In the genomic region with DNA sequence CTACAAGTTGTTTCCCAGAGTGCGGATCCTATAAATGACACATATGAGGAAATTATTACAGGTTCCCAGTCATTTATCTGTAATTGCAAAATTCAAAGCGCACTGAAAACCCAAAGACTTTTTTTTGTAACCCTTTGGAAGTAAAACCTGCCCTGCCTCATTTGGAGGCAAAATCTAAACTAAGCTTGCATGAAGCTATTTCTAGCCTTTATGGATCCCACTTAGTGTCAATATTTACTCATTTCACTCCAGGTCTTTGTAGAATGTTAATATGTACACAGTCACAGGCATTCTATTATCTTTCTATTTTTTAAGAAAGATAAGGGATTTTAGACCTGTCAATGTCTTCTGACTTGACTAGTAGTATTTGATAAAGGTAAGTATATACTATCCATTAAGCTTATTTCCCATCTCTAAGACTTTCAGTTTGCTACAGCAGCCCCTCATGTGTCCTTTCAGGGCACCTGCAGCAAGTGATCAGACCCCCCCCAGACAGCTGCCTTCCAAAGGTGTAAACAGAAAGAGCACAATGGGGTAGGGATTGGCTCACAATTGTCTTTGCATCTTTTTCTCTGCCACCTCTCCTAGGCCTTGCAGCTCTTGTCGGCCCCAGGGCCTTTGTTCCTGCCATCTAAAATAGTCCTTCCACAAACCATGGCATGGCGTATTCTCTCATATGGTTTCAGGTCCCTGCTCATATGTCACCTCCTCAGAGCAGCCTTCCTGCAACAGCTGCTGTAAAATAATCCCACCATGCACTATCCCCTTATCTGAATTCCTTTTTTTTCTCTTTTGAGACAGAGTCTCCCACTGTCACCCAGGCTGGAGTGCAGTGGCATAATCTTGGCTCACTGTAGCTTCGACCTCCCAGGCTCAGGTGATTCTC, we compare ENCODE assay signal across 1 cellular context.
TF ChIP-seq lines count a peak whose summit lies in the region.

No MANE protein-coding gene starts in this region.

TF ChIP-seq in HepG2, 621 proteins besides CTCF, POLR2A, EP300 and RAD21 (continued from another document and continues in another):
- TF ChIP-seq, protein P1, sequence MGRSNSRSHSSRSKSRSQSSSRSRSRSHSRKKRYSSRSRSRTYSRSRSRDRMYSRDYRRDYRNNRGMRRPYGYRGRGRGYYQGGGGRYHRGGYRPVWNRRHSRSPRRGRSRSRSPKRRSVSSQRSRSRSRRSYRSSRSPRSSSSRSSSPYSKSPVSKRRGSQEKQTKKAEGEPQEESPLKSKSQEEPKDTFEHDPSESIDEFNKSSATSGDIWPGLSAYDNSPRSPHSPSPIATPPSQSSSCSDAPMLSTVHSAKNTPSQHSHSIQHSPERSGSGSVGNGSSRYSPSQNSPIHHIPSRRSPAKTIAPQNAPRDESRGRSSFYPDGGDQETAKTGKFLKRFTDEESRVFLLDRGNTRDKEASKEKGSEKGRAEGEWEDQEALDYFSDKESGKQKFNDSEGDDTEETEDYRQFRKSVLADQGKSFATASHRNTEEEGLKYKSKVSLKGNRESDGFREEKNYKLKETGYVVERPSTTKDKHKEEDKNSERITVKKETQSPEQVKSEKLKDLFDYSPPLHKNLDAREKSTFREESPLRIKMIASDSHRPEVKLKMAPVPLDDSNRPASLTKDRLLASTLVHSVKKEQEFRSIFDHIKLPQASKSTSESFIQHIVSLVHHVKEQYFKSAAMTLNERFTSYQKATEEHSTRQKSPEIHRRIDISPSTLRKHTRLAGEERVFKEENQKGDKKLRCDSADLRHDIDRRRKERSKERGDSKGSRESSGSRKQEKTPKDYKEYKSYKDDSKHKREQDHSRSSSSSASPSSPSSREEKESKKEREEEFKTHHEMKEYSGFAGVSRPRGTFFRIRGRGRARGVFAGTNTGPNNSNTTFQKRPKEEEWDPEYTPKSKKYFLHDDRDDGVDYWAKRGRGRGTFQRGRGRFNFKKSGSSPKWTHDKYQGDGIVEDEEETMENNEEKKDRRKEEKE (IDR thresholded peaks at IDR 0.05), result no peak
- TF ChIP-seq ZFP36L1 (CRISPR knock-in tag; IDR thresholded peaks at IDR 0.05) (no peak), NCOA2 (CRISPR knock-in tag; IDR thresholded peaks at IDR 0.05) (peak; percentile 73), PCBP1 (IDR thresholded peaks at IDR 0.05; ENCODE audit: borderline replicate concordance, low read depth, low read length) (no peak), ZFYVE20 (CRISPR knock-in tag; IDR thresholded peaks at IDR 0.05; ENCODE audit: borderline replicate concordance, low read depth) (no peak), ZNF772 (CRISPR knock-in tag; IDR thresholded peaks at IDR 0.05) (no peak), SMAD3 (CRISPR knock-in tag; IDR thresholded peaks at IDR 0.05) (0 out of 2 replicates have a peak, but pooled peaks have one; percentile 48), CHD2 (IDR thresholded peaks at IDR 0.05; ENCODE audit: low read depth, low read length) (no peak), PCBP2 (optimal IDR thresholded peaks at IDR 0.05; ENCODE audit: low read depth, low read length, poor library complexity, severe bottlenecking) (no peak), ARNT2 (CRISPR knock-in tag; IDR thresholded peaks at IDR 0.05; ENCODE audit: low read depth) (no peak), ZNF816 (CRISPR knock-in tag; IDR thresholded peaks at IDR 0.05; ENCODE audit: borderline replicate concordance) (no peak), ZNF460 (CRISPR knock-in tag; IDR thresholded peaks at IDR 0.05; ENCODE audit: borderline replicate concordance) (no peak), RFX3 (CRISPR knock-in tag; IDR thresholded peaks at IDR 0.05) (no peak), AHR (CRISPR knock-in tag; IDR thresholded peaks at IDR 0.05) (no peak), KLF16 (CRISPR knock-in tag; IDR thresholded peaks at IDR 0.05) (no peak), HMG20B (CRISPR knock-in tag; conservative IDR thresholded peaks at IDR 0.05) (no peak), FOXK2 (IDR thresholded peaks at IDR 0.05) (no peak), THAP11 (CRISPR knock-in tag; IDR thresholded peaks at IDR 0.05) (0 out of 2 replicates have a peak, but pooled peaks have one; percentile 24), STAG1 (CRISPR knock-in tag; IDR thresholded peaks at IDR 0.05) (no peak), ZNF253 (CRISPR knock-in tag; IDR thresholded peaks at IDR 0.05; ENCODE audit: borderline replicate concordance) (no peak), ZSCAN20 (CRISPR knock-in tag; IDR thresholded peaks at IDR 0.05; ENCODE audit: borderline replicate concordance) (no peak), ZNF3 (CRISPR knock-in tag; IDR thresholded peaks at IDR 0.05) (peak; percentile 95), HNRNPH1 (optimal IDR thresholded peaks at IDR 0.05; ENCODE audit: low read depth, low read length) (no peak)
- TF ChIP-seq, protein P2, sequence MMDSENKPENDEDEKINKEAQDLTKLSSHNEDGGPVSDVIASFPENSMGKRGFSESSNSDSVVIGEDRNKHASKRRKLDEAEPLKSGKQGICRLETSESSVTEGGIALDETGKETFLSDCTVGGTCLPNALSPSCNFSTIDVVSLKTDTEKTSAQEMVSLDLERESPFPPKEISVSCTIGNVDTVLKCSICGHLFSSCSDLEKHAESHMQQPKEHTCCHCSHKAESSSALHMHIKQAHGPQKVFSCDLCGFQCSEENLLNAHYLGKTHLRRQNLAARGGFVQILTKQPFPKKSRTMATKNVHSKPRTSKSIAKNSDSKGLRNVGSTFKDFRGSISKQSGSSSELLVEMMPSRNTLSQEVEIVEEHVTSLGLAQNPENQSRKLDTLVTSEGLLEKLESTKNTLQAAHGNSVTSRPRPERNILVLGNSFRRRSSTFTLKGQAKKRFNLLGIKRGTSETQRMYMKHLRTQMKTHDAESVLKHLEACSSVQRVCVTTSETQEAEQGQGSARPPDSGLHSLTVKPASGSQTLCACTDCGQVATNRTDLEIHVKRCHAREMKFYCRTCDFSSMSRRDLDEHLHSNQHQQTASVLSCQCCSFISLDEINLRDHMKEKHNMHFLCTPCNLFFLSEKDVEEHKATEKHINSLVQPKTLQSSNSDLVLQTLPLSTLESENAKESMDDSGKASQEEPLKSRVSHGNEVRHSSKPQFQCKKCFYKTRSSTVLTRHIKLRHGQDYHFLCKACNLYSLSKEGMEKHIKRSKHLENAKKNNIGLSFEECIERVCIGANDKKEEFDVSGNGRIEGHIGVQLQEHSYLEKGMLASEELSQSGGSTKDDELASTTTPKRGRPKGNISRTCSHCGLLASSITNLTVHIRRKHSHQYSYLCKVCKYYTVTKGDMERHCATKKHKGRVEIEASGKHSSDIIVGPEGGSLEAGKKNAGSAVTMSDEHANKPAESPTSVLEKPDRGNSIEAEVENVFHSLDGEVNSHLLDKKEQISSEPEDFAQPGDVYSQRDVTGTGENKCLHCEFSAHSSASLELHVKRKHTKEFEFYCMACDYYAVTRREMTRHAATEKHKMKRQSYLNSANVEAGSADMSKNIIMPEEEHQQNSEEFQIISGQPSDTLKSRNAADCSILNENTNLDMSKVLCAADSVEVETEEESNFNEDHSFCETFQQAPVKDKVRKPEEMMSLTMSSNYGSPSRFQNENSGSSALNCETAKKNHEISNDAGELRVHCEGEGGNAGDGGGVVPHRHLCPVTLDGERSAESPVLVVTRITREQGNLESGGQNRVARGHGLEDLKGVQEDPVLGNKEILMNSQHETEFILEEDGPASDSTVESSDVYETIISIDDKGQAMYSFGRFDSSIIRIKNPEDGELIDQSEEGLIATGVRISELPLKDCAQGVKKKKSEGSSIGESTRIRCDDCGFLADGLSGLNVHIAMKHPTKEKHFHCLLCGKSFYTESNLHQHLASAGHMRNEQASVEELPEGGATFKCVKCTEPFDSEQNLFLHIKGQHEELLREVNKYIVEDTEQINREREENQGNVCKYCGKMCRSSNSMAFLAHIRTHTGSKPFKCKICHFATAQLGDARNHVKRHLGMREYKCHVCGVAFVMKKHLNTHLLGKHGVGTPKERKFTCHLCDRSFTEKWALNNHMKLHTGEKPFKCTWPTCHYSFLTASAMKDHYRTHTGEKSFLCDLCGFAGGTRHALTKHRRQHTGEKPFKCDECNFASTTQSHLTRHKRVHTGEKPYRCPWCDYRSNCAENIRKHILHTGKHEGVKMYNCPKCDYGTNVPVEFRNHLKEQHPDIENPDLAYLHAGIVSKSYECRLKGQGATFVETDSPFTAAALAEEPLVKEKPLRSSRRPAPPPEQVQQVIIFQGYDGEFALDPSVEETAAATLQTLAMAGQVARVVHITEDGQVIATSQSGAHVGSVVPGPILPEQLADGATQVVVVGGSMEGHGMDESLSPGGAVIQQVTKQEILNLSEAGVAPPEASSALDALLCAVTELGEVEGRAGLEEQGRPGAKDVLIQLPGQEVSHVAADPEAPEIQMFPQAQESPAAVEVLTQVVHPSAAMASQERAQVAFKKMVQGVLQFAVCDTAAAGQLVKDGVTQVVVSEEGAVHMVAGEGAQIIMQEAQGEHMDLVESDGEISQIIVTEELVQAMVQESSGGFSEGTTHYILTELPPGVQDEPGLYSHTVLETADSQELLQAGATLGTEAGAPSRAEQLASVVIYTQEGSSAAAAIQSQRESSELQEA (CRISPR knock-in tag; IDR thresholded peaks at IDR 0.05; ENCODE audit: not compliant biosample characterization), result no peak
- TF ChIP-seq, protein P3, sequence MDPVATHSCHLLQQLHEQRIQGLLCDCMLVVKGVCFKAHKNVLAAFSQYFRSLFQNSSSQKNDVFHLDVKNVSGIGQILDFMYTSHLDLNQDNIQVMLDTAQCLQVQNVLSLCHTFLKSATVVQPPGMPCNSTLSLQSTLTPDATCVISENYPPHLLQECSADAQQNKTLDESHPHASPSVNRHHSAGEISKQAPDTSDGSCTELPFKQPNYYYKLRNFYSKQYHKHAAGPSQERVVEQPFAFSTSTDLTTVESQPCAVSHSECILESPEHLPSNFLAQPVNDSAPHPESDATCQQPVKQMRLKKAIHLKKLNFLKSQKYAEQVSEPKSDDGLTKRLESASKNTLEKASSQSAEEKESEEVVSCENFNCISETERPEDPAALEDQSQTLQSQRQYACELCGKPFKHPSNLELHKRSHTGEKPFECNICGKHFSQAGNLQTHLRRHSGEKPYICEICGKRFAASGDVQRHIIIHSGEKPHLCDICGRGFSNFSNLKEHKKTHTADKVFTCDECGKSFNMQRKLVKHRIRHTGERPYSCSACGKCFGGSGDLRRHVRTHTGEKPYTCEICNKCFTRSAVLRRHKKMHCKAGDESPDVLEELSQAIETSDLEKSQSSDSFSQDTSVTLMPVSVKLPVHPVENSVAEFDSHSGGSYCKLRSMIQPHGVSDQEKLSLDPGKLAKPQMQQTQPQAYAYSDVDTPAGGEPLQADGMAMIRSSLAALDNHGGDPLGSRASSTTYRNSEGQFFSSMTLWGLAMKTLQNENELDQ (CRISPR knock-in tag; IDR thresholded peaks at IDR 0.05; ENCODE audit: borderline replicate concordance), result no peak
- TF ChIP-seq, protein P4, sequence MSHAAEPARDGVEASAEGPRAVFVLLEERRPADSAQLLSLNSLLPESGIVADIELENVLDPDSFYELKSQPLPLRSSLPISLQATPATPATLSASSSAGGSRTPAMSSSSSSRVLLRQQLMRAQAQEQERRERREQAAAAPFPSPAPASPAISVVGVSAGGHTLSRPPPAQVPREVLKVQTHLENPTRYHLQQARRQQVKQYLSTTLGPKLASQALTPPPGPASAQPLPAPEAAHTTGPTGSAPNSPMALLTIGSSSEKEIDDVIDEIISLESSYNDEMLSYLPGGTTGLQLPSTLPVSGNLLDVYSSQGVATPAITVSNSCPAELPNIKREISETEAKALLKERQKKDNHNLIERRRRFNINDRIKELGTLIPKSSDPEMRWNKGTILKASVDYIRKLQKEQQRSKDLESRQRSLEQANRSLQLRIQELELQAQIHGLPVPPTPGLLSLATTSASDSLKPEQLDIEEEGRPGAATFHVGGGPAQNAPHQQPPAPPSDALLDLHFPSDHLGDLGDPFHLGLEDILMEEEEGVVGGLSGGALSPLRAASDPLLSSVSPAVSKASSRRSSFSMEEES (CRISPR knock-in tag; IDR thresholded peaks at IDR 0.05), result no peak
- TF ChIP-seq, protein P5, sequence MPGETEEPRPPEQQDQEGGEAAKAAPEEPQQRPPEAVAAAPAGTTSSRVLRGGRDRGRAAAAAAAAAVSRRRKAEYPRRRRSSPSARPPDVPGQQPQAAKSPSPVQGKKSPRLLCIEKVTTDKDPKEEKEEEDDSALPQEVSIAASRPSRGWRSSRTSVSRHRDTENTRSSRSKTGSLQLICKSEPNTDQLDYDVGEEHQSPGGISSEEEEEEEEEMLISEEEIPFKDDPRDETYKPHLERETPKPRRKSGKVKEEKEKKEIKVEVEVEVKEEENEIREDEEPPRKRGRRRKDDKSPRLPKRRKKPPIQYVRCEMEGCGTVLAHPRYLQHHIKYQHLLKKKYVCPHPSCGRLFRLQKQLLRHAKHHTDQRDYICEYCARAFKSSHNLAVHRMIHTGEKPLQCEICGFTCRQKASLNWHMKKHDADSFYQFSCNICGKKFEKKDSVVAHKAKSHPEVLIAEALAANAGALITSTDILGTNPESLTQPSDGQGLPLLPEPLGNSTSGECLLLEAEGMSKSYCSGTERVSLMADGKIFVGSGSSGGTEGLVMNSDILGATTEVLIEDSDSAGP (CRISPR knock-in tag; IDR thresholded peaks at IDR 0.05; ENCODE audit: borderline replicate concordance), result no peak
- TF ChIP-seq, protein P6, sequence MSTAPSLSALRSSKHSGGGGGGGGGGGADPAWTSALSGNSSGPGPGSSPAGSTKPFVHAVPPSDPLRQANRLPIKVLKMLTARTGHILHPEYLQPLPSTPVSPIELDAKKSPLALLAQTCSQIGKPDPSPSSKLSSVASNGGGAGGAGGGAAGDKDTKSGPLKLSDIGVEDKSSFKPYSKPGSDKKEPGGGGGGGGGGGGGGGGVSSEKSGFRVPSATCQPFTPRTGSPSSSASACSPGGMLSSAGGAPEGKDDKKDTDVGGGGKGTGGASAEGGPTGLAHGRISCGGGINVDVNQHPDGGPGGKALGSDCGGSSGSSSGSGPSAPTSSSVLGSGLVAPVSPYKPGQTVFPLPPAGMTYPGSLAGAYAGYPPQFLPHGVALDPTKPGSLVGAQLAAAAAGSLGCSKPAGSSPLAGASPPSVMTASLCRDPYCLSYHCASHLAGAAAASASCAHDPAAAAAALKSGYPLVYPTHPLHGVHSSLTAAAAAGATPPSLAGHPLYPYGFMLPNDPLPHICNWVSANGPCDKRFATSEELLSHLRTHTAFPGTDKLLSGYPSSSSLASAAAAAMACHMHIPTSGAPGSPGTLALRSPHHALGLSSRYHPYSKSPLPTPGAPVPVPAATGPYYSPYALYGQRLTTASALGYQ (CRISPR knock-in tag; IDR thresholded peaks at IDR 0.05), result no peak; the same call in 1 of the 2 replicates
- TF ChIP-seq, protein P7, sequence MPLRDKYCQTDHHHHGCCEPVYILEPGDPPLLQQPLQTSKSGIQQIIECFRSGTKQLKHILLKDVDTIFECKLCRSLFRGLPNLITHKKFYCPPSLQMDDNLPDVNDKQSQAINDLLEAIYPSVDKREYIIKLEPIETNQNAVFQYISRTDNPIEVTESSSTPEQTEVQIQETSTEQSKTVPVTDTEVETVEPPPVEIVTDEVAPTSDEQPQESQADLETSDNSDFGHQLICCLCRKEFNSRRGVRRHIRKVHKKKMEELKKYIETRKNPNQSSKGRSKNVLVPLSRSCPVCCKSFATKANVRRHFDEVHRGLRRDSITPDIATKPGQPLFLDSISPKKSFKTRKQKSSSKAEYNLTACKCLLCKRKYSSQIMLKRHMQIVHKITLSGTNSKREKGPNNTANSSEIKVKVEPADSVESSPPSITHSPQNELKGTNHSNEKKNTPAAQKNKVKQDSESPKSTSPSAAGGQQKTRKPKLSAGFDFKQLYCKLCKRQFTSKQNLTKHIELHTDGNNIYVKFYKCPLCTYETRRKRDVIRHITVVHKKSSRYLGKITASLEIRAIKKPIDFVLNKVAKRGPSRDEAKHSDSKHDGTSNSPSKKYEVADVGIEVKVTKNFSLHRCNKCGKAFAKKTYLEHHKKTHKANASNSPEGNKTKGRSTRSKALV (CRISPR knock-in tag; IDR thresholded peaks at IDR 0.05), result 0 out of 2 replicates have a peak, but pooled peaks have one; percentile 13
- TF ChIP-seq, protein P8, sequence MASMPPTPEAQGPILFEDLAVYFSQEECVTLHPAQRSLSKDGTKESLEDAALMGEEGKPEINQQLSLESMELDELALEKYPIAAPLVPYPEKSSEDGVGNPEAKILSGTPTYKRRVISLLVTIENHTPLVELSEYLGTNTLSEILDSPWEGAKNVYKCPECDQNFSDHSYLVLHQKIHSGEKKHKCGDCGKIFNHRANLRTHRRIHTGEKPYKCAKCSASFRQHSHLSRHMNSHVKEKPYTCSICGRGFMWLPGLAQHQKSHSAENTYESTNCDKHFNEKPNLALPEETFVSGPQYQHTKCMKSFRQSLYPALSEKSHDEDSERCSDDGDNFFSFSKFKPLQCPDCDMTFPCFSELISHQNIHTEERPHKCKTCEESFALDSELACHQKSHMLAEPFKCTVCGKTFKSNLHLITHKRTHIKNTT (CRISPR knock-in tag; IDR thresholded peaks at IDR 0.05), result no peak
